Comparison of ENCODE assay signal across 12 cellular contexts in genomic region chr11:119416606-119417580, GRCh38. TPM values are rescaled to one million over a fixed set of nuclear protein-coding genes. Genes with fewer than 3 reads are reported as not detected.
A peak's percentile ranks its signal among the peaks of the same experiment; 100 is the strongest.
DNase-seq lines count a peak whose midpoint lies in the region; ATAC-seq and TF ChIP-seq lines count a peak whose summit lies in the region.
"Had no signal": no experiment of that assay in that cellular context is flagged by ENCODE, and none has a peak within 500 bp of the region (broad histone marks: within the 10 kb centered on the region; RNA-seq: fewer than 3 reads in every experiment).

No MANE protein-coding gene starts in this region.

- no peak overlapping the region for H2AFZ ChIP-seq in smooth muscle cell (ENCODE audit: low read depth)

- peaks cover 16% of the 10 kb centered on the region for H3K4me1 ChIP-seq in smooth muscle cell (ENCODE audit: low read depth)
- peaks cover 7% of the 10 kb centered on the region for H3K4me1 ChIP-seq in CD4-positive, alpha-beta memory T cell (ENCODE audit: insufficient read depth, low read length)
- H3K4me1 ChIP-seq: colonic mucosa had no signal

- ATAC-seq in activated CD4-positive, CD25-positive, alpha-beta regulatory T cell treated with anti-CD3 and anti-CD28 coated beads, Interleukin-2, amount 50 U/mL, for 24 hours = no peak

- peaks cover 25% of the 10 kb centered on the region for H3K79me2 ChIP-seq in smooth muscle cell (ENCODE audit: low read depth)

- intact Hi-C loops in head of caudate nucleus (cut with DNase I) = no loop called here
- intact Hi-C loops in CD4-positive, alpha-beta memory T cell (cut with micrococcal nuclease) = no loop called here

- POLR2A ChIA-PET in CD4-positive, alpha-beta memory T cell (lab: Charles Lee; ENCODE audit: partially characterized antibody) = no interaction called here

- CTCF ChIA-PET in CD4-positive, alpha-beta memory T cell (lab: Charles Lee; ENCODE audit: partially characterized antibody) = no interaction called here

- peaks cover 18 to 19% of the 10 kb centered on the region in 2 donors for H3K27me3 Mint-ChIP-seq in CD4-positive, alpha-beta memory T cell

- peak; percentile 65 for DNase-seq in H7
- peak; percentile 68 for DNase-seq in amniotic epithelial cell (ENCODE audit: low read depth)
- DNase-seq in head of caudate nucleus = peak in 31 of 42 donors; percentile 34 to 84 (median 53)
- no peak for DNase-seq in smooth muscle cell (lab: John Stamatoyannopoulos, UW; ENCODE audit: unreplicated experiment)
- no peak for DNase-seq in CD4-positive, alpha-beta memory T cell
- DNase-seq in activated T-cell treated with anti-CD3 and anti-CD28 coated beads, Interleukin-2, amount 50 U/mL, for 48 hours = no peak
- DNase-seq in activated CD8-positive, alpha-beta memory T cell treated with anti-CD3 and anti-CD28 coated beads, Interleukin-2, amount 50 U/mL, for 4 hours = no peak
- DNase-seq: colonic mucosa, NCI-H1105, transverse colon had no signal

- H3K36me3 ChIP-seq in H7 (replicated peaks; ENCODE audit: control insufficient read depth, insufficient read depth, low read length) (peaks cover 29% of the 10 kb centered on the region), smooth muscle cell (ENCODE audit: low read depth) (no peaks in the 10 kb centered on the region)
- H3K36me3 ChIP-seq in CD4-positive, alpha-beta memory T cell (ENCODE audit: insufficient read depth, low read length) = no peaks in the 10 kb centered on the region
- H3K36me3 ChIP-seq: colonic mucosa, neutrophil, transverse colon had no signal

- H3K9me3 Mint-ChIP-seq in CD4-positive, alpha-beta memory T cell = peaks cover 0 to 7% (median 3%) of the 10 kb centered on the region in 8 donors

- WGBS in smooth muscle cell (ENCODE audit: low lambda C conversion rate) = 75% methylated on average over 16 of the region's 16 CpGs

- peaks cover 27% of the 10 kb centered on the region for H4K20me1 ChIP-seq in smooth muscle cell (ENCODE audit: low read depth)

- H3K4me1 Mint-ChIP-seq in CD4-positive, alpha-beta memory T cell = peaks cover 0 to 8% (median 3%) of the 10 kb centered on the region in 4 donors

- peak overlapping the region; percentile 93 for H3K9ac ChIP-seq in smooth muscle cell (ENCODE audit: low read depth)

- H3K36me3 Mint-ChIP-seq in CD4-positive, alpha-beta memory T cell = no peaks in the 10 kb centered on the region

- no peak overlapping the region for H3K27ac Mint-ChIP-seq in CD4-positive, alpha-beta memory T cell

- H3F3A ChIP-seq in smooth muscle cell (ENCODE audit: low read depth) = peaks cover 5% of the 10 kb centered on the region

- peak overlapping the region; percentile 82 for H3K4me2 ChIP-seq in smooth muscle cell

- TF ChIP-seq CTCF in smooth muscle cell (IDR thresholded peaks at IDR 0.05; ENCODE audit: borderline replicate concordance, insufficient read depth, poor library complexity, severe bottlenecking) = no peak

- no peak overlapping the region for H3K4me3 Mint-ChIP-seq in CD4-positive, alpha-beta memory T cell

- peak overlapping the region; percentile 99 for H3K27ac ChIP-seq in smooth muscle cell (ENCODE audit: low read depth)
- H3K27ac ChIP-seq in CD4-positive, alpha-beta memory T cell (ENCODE audit: low read depth, low read length) = no peak overlapping the region
- H3K27ac ChIP-seq: colonic mucosa, neutrophil had no signal

- H3K9me3 ChIP-seq in smooth muscle cell (replicated peaks; ENCODE audit: low read depth) = no peaks in the 10 kb centered on the region
- H3K9me3 ChIP-seq in CD4-positive, alpha-beta memory T cell (ENCODE audit: control insufficient read depth in 1 of 2, low read length in 2 of 2) = no peaks in the 10 kb centered on the region
- H3K9me3 ChIP-seq: colonic mucosa, neutrophil, transverse colon had no signal

- H3K4me3 ChIP-seq in H7 (ENCODE audit: insufficient read depth, low read depth, low read length) = no peak overlapping the region
- no peak overlapping the region for H3K4me3 ChIP-seq in smooth muscle cell
- H3K4me3 ChIP-seq in CD4-positive, alpha-beta memory T cell (ENCODE audit: low read length in 2 of 2) = no peak overlapping the region
- H3K4me3 ChIP-seq: colonic mucosa, transverse colon had no signal

- H3K27me3 ChIP-seq in H7 (ENCODE audit: control insufficient read depth, insufficient read depth, low read length) (no peaks in the 10 kb centered on the region), smooth muscle cell (ENCODE audit: low read depth) (no peaks in the 10 kb centered on the region)
- peaks cover 5% of the 10 kb centered on the region for H3K27me3 ChIP-seq in CD4-positive, alpha-beta memory T cell (ENCODE audit: insufficient read depth, low read length)

RNA-seq across cellular contexts. Expression of gene THY1, which starts 6.1 kb away (rescaled TPM):
- 305 and 319 TPM in 2 replicates for total RNA-seq in H7 (2014; rRNA removed; shearing (Covaris generic))
- total RNA-seq in smooth muscle cell = 266 and 297 TPM in 2 replicates
- polyA plus RNA-seq in smooth muscle cell = 411 and 614 TPM in 2 replicates
- not detected for total RNA-seq in CD4-positive, alpha-beta memory T cell
- polyA plus RNA-seq in CD4-positive, alpha-beta memory T cell = not detected

RNA-seq across cellular contexts. Expression of gene USP2, which starts 35.4 kb away (rescaled TPM):
- total RNA-seq in H7 (2014; rRNA removed; shearing (Covaris generic)) = 2.7 and 2.8 TPM in 2 replicates
- total RNA-seq in smooth muscle cell = 1.4 and 1.8 TPM in 2 replicates
- 0.25 and 2.5 TPM in 2 replicates for polyA plus RNA-seq in smooth muscle cell
- under 1 TPM; 0.17 to 0.22 TPM for total RNA-seq in CD4-positive, alpha-beta memory T cell
- polyA plus RNA-seq in CD4-positive, alpha-beta memory T cell = under 1 TPM in 1 of 2 donors, not detected in 1; 0.21 TPM

Comparison
In these comparisons a context has a peak if more than half of its experiments do, and no peak if none do; other contexts are left out.
1. DNase-seq: peak in H7 (single experiment), amniotic epithelial cell (single experiment) and head of caudate nucleus (31 of 42); none in smooth muscle cell (single experiment), CD4-positive, alpha-beta memory T cell (0 of 5), activated T-cell treated with anti-CD3 and anti-CD28 coated beads, Interleukin-2, amount 50 U/mL, for 48 hours (0 of 2) and activated CD8-positive, alpha-beta memory T cell treated with anti-CD3 and anti-CD28 coated beads, Interleukin-2, amount 50 U/mL, for 4 hours (single experiment).
2. RNA of gene THY1, which starts 6.1 kb away (total RNA-seq): 305 to 319 TPM in H7 and 266 to 297 TPM in smooth muscle cell; not detected in CD4-positive, alpha-beta memory T cell; every median in the first group is over 100 times any median in the second.